ENCODE assay signal across 1 cellular context in genomic region chr3:126364731-126365301, GRCh38.
TF ChIP-seq lines count a peak whose summit lies in the region.

No MANE protein-coding gene starts in this region.

TF ChIP-seq in HepG2, 621 proteins besides CTCF, POLR2A, EP300 and RAD21:
- TF ChIP-seq ZNF841 (CRISPR knock-in tag; IDR thresholded peaks at IDR 0.05; ENCODE audit: borderline replicate concordance) (no peak), HIVEP1 (CRISPR knock-in tag; IDR thresholded peaks at IDR 0.05) (no peak), ARHGAP35 (CRISPR knock-in tag; IDR thresholded peaks at IDR 0.05; ENCODE audit: borderline replicate concordance) (no peak), ZFX (CRISPR knock-in tag; IDR thresholded peaks at IDR 0.05; ENCODE audit: low read depth) (0 out of 2 replicates have a peak, but pooled peaks have one; percentile 18), MTF1 (CRISPR knock-in tag; IDR thresholded peaks at IDR 0.05) (no peak)
